In genomic region chr19:9584073-9584833, GRCh38 we compare ENCODE assay signal across 1 cellular context.
A peak's percentile ranks its signal among the peaks of the same experiment; 100 is the strongest.
TF ChIP-seq lines count a peak whose summit lies in the region.

ZNF121 (minus strand) TSS chr19:9584504; CDS start chr19:9568097, 16,407 bp downstream.

TF ChIP-seq in HepG2, 621 proteins besides CTCF, POLR2A, EP300 and RAD21 (continued from another document):
- 0 out of 2 replicates have a peak, but pooled peaks have one; percentile 36 for TF ChIP-seq MAZ (IDR thresholded peaks at IDR 0.05; ENCODE audit: borderline replicate concordance, low read depth, low read length)
- peak; percentile 72; the same call in 1 of the 2 replicates for TF ChIP-seq MAZ (CRISPR knock-in tag; IDR thresholded peaks at IDR 0.05; ENCODE audit: low read depth)
- no peak; the same call in 1 of the 2 replicates for TF ChIP-seq EEA1 (CRISPR knock-in tag; IDR thresholded peaks at IDR 0.05; ENCODE audit: borderline replicate concordance)
- peak; percentile 92 for TF ChIP-seq TP53 (CRISPR knock-in tag; conservative IDR thresholded peaks at IDR 0.05)
- TF ChIP-seq ZNF770 (CRISPR knock-in tag; IDR thresholded peaks at IDR 0.05): peak; percentile 51; the same call in 1 of the 2 replicates
- TF ChIP-seq ZBTB44 (CRISPR knock-in tag; IDR thresholded peaks at IDR 0.05): no peak
- TF ChIP-seq NONO (IDR thresholded peaks at IDR 0.05): no peak
- peak; percentile 71; the same call in 1 of the 2 replicates for TF ChIP-seq NONO (CRISPR knock-in tag; conservative IDR thresholded peaks at IDR 0.05)
- no peak for TF ChIP-seq NFE2L1 (CRISPR knock-in tag; IDR thresholded peaks at IDR 0.05; ENCODE audit: borderline replicate concordance)
- peak; percentile 53; the same call in 1 of the 2 replicates for TF ChIP-seq HCFC1 (IDR thresholded peaks at IDR 0.05; ENCODE audit: low read depth, low read length)
- TF ChIP-seq ZFP91 (CRISPR knock-in tag; IDR thresholded peaks at IDR 0.05; ENCODE audit: borderline replicate concordance): peak; percentile 68; the same call in 1 of the 2 replicates
- no peak for TF ChIP-seq ZNF839 (CRISPR knock-in tag; IDR thresholded peaks at IDR 0.05; ENCODE audit: borderline replicate concordance)
- peak; percentile 54; the same call in 1 of the 2 replicates for TF ChIP-seq NKX3-1 (CRISPR knock-in tag; IDR thresholded peaks at IDR 0.05)
- no peak for TF ChIP-seq KAT2B (IDR thresholded peaks at IDR 0.05; ENCODE audit: borderline replicate concordance, low read depth, low read length)
- TF ChIP-seq TOPORS (CRISPR knock-in tag; IDR thresholded peaks at IDR 0.05): peak; percentile 76; the same call in 1 of the 2 replicates
- peak; percentile 75; the same call in 1 of the 2 replicates for TF ChIP-seq ZNF430 (CRISPR knock-in tag; IDR thresholded peaks at IDR 0.05)
- TF ChIP-seq TBL1XR1 (IDR thresholded peaks at IDR 0.05; ENCODE audit: borderline replicate concordance, low read length, partially characterized antibody): no peak
- peak; percentile 92 for TF ChIP-seq ZNF687 (CRISPR knock-in tag; IDR thresholded peaks at IDR 0.05)
- TF ChIP-seq PRDM15 (CRISPR knock-in tag; IDR thresholded peaks at IDR 0.05): no peak
- TF ChIP-seq ZC3H4 (CRISPR knock-in tag; IDR thresholded peaks at IDR 0.05; ENCODE audit: borderline replicate concordance): no peak
- TF ChIP-seq TCF7 (IDR thresholded peaks at IDR 0.05; ENCODE audit: low read depth): no peak
- peak; percentile 71; the same call in 1 of the 2 replicates for TF ChIP-seq PATZ1 (CRISPR knock-in tag; IDR thresholded peaks at IDR 0.05)
